In genomic region chr2:14306268-14306950, GRCh38 we compare ENCODE assay signal across 14 cellular contexts.
DNase-seq lines count a peak whose midpoint lies in the region; ATAC-seq and TF ChIP-seq lines count a peak whose summit lies in the region.
"Had no signal": no experiment of that assay in that cellular context is flagged by ENCODE, and none has a peak within 500 bp of the region (broad histone marks: within the 10 kb centered on the region; RNA-seq: fewer than 3 reads in every experiment).

No MANE protein-coding gene starts in this region.

- no peak overlapping the region for H3K4me2 ChIP-seq in OCI-LY7 (ENCODE audit: low read length)

- H3K27me3 ChIP-seq in breast epithelium, result no peaks in the 10 kb centered on the region
- no peaks in the 10 kb centered on the region for H3K27me3 ChIP-seq in Peyer's patch
- H3K27me3 ChIP-seq: dorsolateral prefrontal cortex had no signal

- H2AFZ ChIP-seq in OCI-LY7 (ENCODE audit: low read length), result no peak overlapping the region

- H3K27ac ChIP-seq in breast epithelium (no peak overlapping the region), Peyer's patch (no peak overlapping the region), OCI-LY7 (ENCODE audit: low read depth, low read length, poor library complexity, severe bottlenecking) (no peak overlapping the region)
- H3K27ac ChIP-seq: dorsolateral prefrontal cortex had no signal

- no peaks in the 10 kb centered on the region for H3K79me2 ChIP-seq in OCI-LY7 (ENCODE audit: insufficient read depth, low read depth, low read length)

- no peak overlapping the region for H3K4me3 ChIP-seq in breast epithelium
- peak overlapping the region in 1 of 4 donors; percentile 3 for H3K4me3 ChIP-seq in Peyer's patch
- H3K4me3 ChIP-seq in OCI-LY7 (ENCODE audit: low read depth, low read length, poor library complexity, severe bottlenecking), result no peak overlapping the region
- H3K4me3 ChIP-seq: dorsolateral prefrontal cortex, K562 had no signal

- ATAC-seq in GM18907 (IDR thresholded peaks at IDR 0.05; ENCODE audit: unreplicated experiment) (peak; percentile 81), GM21737 (IDR thresholded peaks at IDR 0.05; ENCODE audit: unreplicated experiment) (peak; percentile 69), HG03159 (IDR thresholded peaks at IDR 0.05; ENCODE audit: unreplicated experiment) (peak; percentile 74), left colon (peak; percentile 62)
- ATAC-seq: K562 had no signal

- H3K9me2 ChIP-seq in OCI-LY7 (ENCODE audit: insufficient read depth, low read length), result no peaks in the 10 kb centered on the region

- BruUV-seq in OCI-LY7 (replicated peaks; lab: Mats Ljungman, UMichigan), result no TSS peak

- POLR2A ChIA-PET in OCI-LY7 (lab: Charles Lee), result no interaction called here

- CTCF ChIA-PET in OCI-LY7 (lab: Charles Lee; ENCODE audit: unreplicated experiment), result no interaction called here

- H4K20me1 ChIP-seq in OCI-LY7 (ENCODE audit: insufficient read depth, low read length), result no peaks in the 10 kb centered on the region

- intact Hi-C loops in left colon (cut with DNase I, micrococcal nuclease) (no loop called here), breast epithelium (cut with DNase I; ENCODE audit: low total_unique reads) (no loop called here), OCI-LY7 (cut with micrococcal nuclease; ENCODE audit: unreplicated experiment) (no loop called here)

- DNase-seq in left colon (no peak), breast epithelium (ENCODE audit: low spot score in 2 of 2) (no peak), Peyer's patch (no peak), NCI-H82 (lab: John Stamatoyannopoulos, UW) (no peak), OCI-LY7 (ENCODE audit: low spot score) (no peak)
- DNase-seq: CD4-positive, CD25-positive, alpha-beta regulatory T cell; dorsolateral prefrontal cortex; foreskin fibroblast; H9; NCI-H1930 had no signal

- H3K4me1 ChIP-seq in breast epithelium (no peaks in the 10 kb centered on the region), Peyer's patch (no peaks in the 10 kb centered on the region), OCI-LY7 (ENCODE audit: insufficient read depth, low read length, poor library complexity, severe bottlenecking) (no peaks in the 10 kb centered on the region)

- TF ChIP-seq CTCF in breast epithelium (IDR thresholded peaks at IDR 0.05), result no peak
- no peak for TF ChIP-seq CTCF in Peyer's patch (IDR thresholded peaks at IDR 0.05)
- no peak for TF ChIP-seq CTCF in OCI-LY7 (conservative IDR thresholded peaks at IDR 0.05; ENCODE audit: low read length)

- TF ChIP-seq POLR2A in breast epithelium (IDR thresholded peaks at IDR 0.05) (no peak), Peyer's patch (IDR thresholded peaks at IDR 0.05) (no peak)

- H3K9me3 ChIP-seq in breast epithelium (no peaks in the 10 kb centered on the region), Peyer's patch (no peaks in the 10 kb centered on the region), OCI-LY7 (ENCODE audit: low read length) (no peaks in the 10 kb centered on the region)

- H3K36me3 ChIP-seq in breast epithelium (no peaks in the 10 kb centered on the region), Peyer's patch (no peaks in the 10 kb centered on the region), OCI-LY7 (ENCODE audit: insufficient read depth, low read length) (no peaks in the 10 kb centered on the region)
